8 cellular contexts compared by ENCODE assay signal in genomic region chr9:126705311-126705766, GRCh38.
DNase-seq lines count a peak whose midpoint lies in the region; ATAC-seq and TF ChIP-seq lines count a peak whose summit lies in the region.

No MANE protein-coding gene starts in this region.

- H3K4me1 ChIP-seq in GM23338 (ENCODE audit: insufficient read depth), result peaks cover 3% of the 10 kb centered on the region

- peak overlapping the region; percentile 44 for H3K4me3 Mint-ChIP-seq in GM23338

- H3K79me2 ChIP-seq in GM23338 (replicated peaks; ENCODE audit: insufficient read depth), result no peaks in the 10 kb centered on the region

- no peaks in the 10 kb centered on the region for H3K36me3 Mint-ChIP-seq in GM23338 (ENCODE audit: low read depth)

- no peaks in the 10 kb centered on the region for H4K20me1 ChIP-seq in GM23338 (replicated peaks; ENCODE audit: insufficient read depth)

- H3K27ac ChIP-seq in GM23338 (ENCODE audit: low read depth), result no peak overlapping the region

- no peaks in the 10 kb centered on the region for H3F3A ChIP-seq in GM23338 (replicated peaks; ENCODE audit: low read depth)

- H3K27ac Mint-ChIP-seq in GM23338, result no peak overlapping the region

- H3K27me3 Mint-ChIP-seq in GM23338 (ENCODE audit: insufficient read depth, low read depth, poor library complexity), result peaks cover 31% of the 10 kb centered on the region

- ATAC-seq in GM23338 (peak; percentile 66), left lobe of liver (peak; percentile 86), HG03045 (IDR thresholded peaks at IDR 0.05; ENCODE audit: unreplicated experiment) (no peak)

- peak overlapping the region; percentile 92 for H2AFZ ChIP-seq in GM23338

- DNase-seq in AG20443 (ENCODE audit: low spot score) (peak; percentile 88), GM23338 (ENCODE audit: low spot score) (peak; percentile 92), NCI-H2227 (lab: John Stamatoyannopoulos, UW; ENCODE audit: unreplicated experiment) (peak; percentile 83), left lobe of liver (ENCODE audit: low spot score) (peak; percentile 71)
- DNase-seq in activated CD4-positive, alpha-beta T cell treated with anti-CD3 and anti-CD28 coated beads for 1 hour, result peak; percentile 76
- peak; percentile 77 for DNase-seq in central memory CD4-positive, alpha-beta T cell
- peak; percentile 83 to 87 for DNase-seq in stimulated activated CD4-positive, alpha-beta T cell treated with anti-CD3 and anti-CD28 coated beads, Interleukin-2, amount 100 ng/mL, for 48 hours

- H3K4me2 ChIP-seq in GM23338, result peak overlapping the region; percentile 72

- peak overlapping the region; percentile 36; the same call in 1 of the 2 replicates for H3K4me3 ChIP-seq in GM23338

- H3K36me3 ChIP-seq in GM23338 (ENCODE audit: insufficient read depth), result no peaks in the 10 kb centered on the region

- H3K27me3 ChIP-seq in GM23338 (ENCODE audit: insufficient read depth), result peaks cover 26% of the 10 kb centered on the region

- H3K9me3 Mint-ChIP-seq in GM23338, result no peaks in the 10 kb centered on the region

- peak; percentile 81 to 93 for TF ChIP-seq CTCF in GM23338 (conservative IDR thresholded peaks at IDR 0.05; ENCODE audit: low read depth in 2 of 2)

- H3K9me2 ChIP-seq in GM23338 (ENCODE audit: insufficient read depth), result no peaks in the 10 kb centered on the region

- H3K4me1 Mint-ChIP-seq in GM23338, result peaks cover 21% of the 10 kb centered on the region

TF ChIP-seq in GM23338, 12 proteins besides CTCF, POLR2A, EP300 and RAD21:
- TF ChIP-seq NANOG (IDR thresholded peaks at IDR 0.05; ENCODE audit: borderline replicate concordance), result no peak
- TF ChIP-seq, protein P1, sequence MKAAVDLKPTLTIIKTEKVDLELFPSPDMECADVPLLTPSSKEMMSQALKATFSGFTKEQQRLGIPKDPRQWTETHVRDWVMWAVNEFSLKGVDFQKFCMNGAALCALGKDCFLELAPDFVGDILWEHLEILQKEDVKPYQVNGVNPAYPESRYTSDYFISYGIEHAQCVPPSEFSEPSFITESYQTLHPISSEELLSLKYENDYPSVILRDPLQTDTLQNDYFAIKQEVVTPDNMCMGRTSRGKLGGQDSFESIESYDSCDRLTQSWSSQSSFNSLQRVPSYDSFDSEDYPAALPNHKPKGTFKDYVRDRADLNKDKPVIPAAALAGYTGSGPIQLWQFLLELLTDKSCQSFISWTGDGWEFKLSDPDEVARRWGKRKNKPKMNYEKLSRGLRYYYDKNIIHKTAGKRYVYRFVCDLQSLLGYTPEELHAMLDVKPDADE (IDR thresholded peaks at IDR 0.05), result no peak
- no peak for TF ChIP-seq EZH2 (IDR thresholded peaks at IDR 0.05; ENCODE audit: low read depth, unreplicated experiment)
- TF ChIP-seq REST (IDR thresholded peaks at IDR 0.05; ENCODE audit: unreplicated experiment), result no peak
- no peak for TF ChIP-seq STAT1 (IDR thresholded peaks at IDR 0.05; ENCODE audit: unreplicated experiment)
- no peak for TF ChIP-seq EZH2phosphoT487 (IDR thresholded peaks at IDR 0.05; ENCODE audit: unreplicated experiment)
- TF ChIP-seq CREB1 (CRISPR knock-in tag; IDR thresholded peaks at IDR 0.05; ENCODE audit: low read depth), result no peak
- no peak for TF ChIP-seq JUNB (IDR thresholded peaks at IDR 0.05; ENCODE audit: unreplicated experiment)
- TF ChIP-seq, protein P2, sequence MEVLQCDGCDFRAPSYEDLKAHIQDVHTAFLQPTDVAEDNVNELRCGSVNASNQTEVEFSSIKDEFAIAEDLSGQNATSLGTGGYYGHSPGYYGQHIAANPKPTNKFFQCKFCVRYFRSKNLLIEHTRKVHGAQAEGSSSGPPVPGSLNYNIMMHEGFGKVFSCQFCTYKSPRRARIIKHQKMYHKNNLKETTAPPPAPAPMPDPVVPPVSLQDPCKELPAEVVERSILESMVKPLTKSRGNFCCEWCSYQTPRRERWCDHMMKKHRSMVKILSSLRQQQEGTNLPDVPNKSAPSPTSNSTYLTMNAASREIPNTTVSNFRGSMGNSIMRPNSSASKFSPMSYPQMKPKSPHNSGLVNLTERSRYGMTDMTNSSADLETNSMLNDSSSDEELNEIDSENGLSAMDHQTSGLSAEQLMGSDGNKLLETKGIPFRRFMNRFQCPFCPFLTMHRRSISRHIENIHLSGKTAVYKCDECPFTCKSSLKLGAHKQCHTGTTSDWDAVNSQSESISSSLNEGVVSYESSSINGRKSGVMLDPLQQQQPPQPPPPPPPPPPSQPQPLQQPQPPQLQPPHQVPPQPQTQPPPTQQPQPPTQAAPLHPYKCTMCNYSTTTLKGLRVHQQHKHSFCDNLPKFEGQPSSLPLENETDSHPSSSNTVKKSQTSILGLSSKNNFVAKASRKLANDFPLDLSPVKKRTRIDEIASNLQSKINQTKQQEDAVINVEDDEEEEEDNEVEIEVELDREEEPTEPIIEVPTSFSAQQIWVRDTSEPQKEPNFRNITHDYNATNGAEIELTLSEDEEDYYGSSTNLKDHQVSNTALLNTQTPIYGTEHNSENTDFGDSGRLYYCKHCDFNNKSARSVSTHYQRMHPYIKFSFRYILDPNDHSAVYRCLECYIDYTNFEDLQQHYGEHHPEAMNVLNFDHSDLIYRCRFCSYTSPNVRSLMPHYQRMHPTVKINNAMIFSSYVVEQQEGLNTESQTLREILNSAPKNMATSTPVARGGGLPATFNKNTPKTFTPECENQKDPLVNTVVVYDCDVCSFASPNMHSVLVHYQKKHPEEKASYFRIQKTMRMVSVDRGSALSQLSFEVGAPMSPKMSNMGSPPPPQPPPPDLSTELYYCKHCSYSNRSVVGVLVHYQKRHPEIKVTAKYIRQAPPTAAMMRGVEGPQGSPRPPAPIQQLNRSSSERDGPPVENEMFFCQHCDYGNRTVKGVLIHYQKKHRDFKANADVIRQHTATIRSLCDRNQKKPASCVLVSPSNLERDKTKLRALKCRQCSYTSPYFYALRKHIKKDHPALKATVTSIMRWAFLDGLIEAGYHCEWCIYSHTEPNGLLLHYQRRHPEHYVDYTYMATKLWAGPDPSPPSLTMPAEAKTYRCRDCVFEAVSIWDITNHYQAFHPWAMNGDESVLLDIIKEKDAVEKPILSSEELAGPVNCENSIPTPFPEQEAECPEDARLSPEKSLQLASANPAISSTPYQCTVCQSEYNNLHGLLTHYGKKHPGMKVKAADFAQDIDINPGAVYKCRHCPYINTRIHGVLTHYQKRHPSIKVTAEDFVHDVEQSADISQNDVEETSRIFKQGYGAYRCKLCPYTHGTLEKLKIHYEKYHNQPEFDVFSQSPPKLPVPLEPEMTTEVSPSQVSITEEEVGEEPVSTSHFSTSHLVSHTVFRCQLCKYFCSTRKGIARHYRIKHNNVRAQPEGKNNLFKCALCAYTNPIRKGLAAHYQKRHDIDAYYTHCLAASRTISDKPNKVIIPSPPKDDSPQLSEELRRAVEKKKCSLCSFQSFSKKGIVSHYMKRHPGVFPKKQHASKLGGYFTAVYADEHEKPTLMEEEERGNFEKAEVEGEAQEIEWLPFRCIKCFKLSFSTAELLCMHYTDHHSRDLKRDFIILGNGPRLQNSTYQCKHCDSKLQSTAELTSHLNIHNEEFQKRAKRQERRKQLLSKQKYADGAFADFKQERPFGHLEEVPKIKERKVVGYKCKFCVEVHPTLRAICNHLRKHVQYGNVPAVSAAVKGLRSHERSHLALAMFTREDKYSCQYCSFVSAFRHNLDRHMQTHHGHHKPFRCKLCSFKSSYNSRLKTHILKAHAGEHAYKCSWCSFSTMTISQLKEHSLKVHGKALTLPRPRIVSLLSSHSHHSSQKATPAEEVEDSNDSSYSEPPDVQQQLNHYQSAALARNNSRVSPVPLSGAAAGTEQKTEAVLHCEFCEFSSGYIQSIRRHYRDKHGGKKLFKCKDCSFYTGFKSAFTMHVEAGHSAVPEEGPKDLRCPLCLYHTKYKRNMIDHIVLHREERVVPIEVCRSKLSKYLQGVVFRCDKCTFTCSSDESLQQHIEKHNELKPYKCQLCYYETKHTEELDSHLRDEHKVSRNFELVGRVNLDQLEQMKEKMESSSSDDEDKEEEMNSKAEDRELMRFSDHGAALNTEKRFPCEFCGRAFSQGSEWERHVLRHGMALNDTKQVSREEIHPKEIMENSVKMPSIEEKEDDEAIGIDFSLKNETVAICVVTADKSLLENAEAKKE (CRISPR knock-in tag; IDR thresholded peaks at IDR 0.05), result no peak
- no peak for TF ChIP-seq ZNF331 (CRISPR knock-in tag; IDR thresholded peaks at IDR 0.05; ENCODE audit: low read depth)
- TF ChIP-seq ZNF114 (CRISPR knock-in tag; IDR thresholded peaks at IDR 0.05), result no peak
- no peak for TF ChIP-seq POLR2AphosphoS5 (IDR thresholded peaks at IDR 0.05; ENCODE audit: low read depth)
TF ChIP-seq in GM23338: peak in this region for 0.
